8 cellular contexts compared by ENCODE assay signal in genomic region chr13:46679369-46680180, GRCh38.
A peak's percentile ranks its signal among the peaks of the same experiment; 100 is the strongest.
DNase-seq lines count a peak whose midpoint lies in the region; ATAC-seq and TF ChIP-seq lines count a peak whose summit lies in the region.

No MANE protein-coding gene starts in this region.

- H3K27ac ChIP-seq in neural progenitor cell: peak overlapping the region; percentile 47

- peaks cover 16% of the 10 kb centered on the region for H3K4me1 Mint-ChIP-seq in neural progenitor cell

- no peaks in the 10 kb centered on the region for H3K36me3 ChIP-seq in neural progenitor cell

- H3K27ac Mint-ChIP-seq in neural progenitor cell: no peak overlapping the region

- no peaks in the 10 kb centered on the region for H3K27me3 Mint-ChIP-seq in neural progenitor cell (ENCODE audit: insufficient read depth, low read depth)

- peak; percentile 87 for ATAC-seq in GM18502 (IDR thresholded peaks at IDR 0.05; ENCODE audit: poor library complexity, unreplicated experiment)
- ATAC-seq in GM21723 (IDR thresholded peaks at IDR 0.05; ENCODE audit: unreplicated experiment): peak; percentile 94

- H3K4me1 ChIP-seq in neural progenitor cell: peaks cover 59% of the 10 kb centered on the region

- no peak overlapping the region for H3K4me3 ChIP-seq in neural progenitor cell

- H4K20me1 ChIP-seq in neural progenitor cell (ENCODE audit: low read depth): no peaks in the 10 kb centered on the region

- peaks cover 4% of the 10 kb centered on the region for H3K36me3 Mint-ChIP-seq in neural progenitor cell

- peak overlapping the region; percentile 51 for H3K4me2 ChIP-seq in neural progenitor cell

- no peaks in the 10 kb centered on the region for H3K79me2 ChIP-seq in neural progenitor cell (ENCODE audit: low read depth)

- peaks cover 16% of the 10 kb centered on the region for H3F3A ChIP-seq in neural progenitor cell (ENCODE audit: low read depth)

- no peak overlapping the region for H3K9ac ChIP-seq in neural progenitor cell

- DNase-seq in NCI-H2227 treated with DMSO at 0.1 percent for 48 hours (lab: John Stamatoyannopoulos, UW) (peak; percentile 28), neural progenitor cell (ENCODE audit: low spot score) (peak; percentile 39), NCI-H1048 (lab: John Stamatoyannopoulos, UW) (no peak), NCI-H187 treated with DMSO at 0.1 percent for 48 hours (lab: John Stamatoyannopoulos, UW) (no peak), GOT3 (lab: John Stamatoyannopoulos, UW) (no peak)
- DNase-seq in effector CD4-positive, alpha-beta T cell: peak; percentile 6

- H2AFZ ChIP-seq in neural progenitor cell (replicated peaks): no peak overlapping the region

- no peaks in the 10 kb centered on the region for H3K9me3 Mint-ChIP-seq in neural progenitor cell

- H3K9me3 ChIP-seq in neural progenitor cell (ENCODE audit: low read depth): no peaks in the 10 kb centered on the region

- H3K4me3 Mint-ChIP-seq in neural progenitor cell: no peak overlapping the region

- no peaks in the 10 kb centered on the region for H3K27me3 ChIP-seq in neural progenitor cell

- no peak for TF ChIP-seq CTCF in neural progenitor cell (IDR thresholded peaks at IDR 0.05)

Comparison
In these comparisons a context has a peak if more than half of its experiments do, and no peak if none do; other contexts are left out.
1. DNase-seq: peak in NCI-H2227 treated with DMSO at 0.1 percent for 48 hours (single experiment), effector CD4-positive, alpha-beta T cell (single experiment) and neural progenitor cell (single experiment); none in NCI-H1048 (single experiment), NCI-H187 treated with DMSO at 0.1 percent for 48 hours (single experiment) and GOT3 (single experiment).